ENCODE assay signal across 8 cellular contexts in genomic region chr3:53252947-53253322, GRCh38. TPM values are rescaled to one million over a fixed set of nuclear protein-coding genes. Genes with fewer than 3 reads are reported as not detected.
DNase-seq lines count a peak whose midpoint lies in the region; ATAC-seq and TF ChIP-seq lines count a peak whose summit lies in the region.
"Not testable (repeated sequence)": the region's sequence is repeated elsewhere in the genome, so short reads cannot be mapped to it uniquely, and the experiment has no call there.

No MANE protein-coding gene starts in this region.

- H3K9me3 ChIP-seq in CD8-positive, alpha-beta memory T cell (ENCODE audit: low read length); endodermal cell (ENCODE audit: control insufficient read depth, low read length); iPS-15b (ENCODE audit: control insufficient read depth, insufficient read depth, low read length); transverse colon: not testable (repeated sequence)

- not testable (repeated sequence) for TF ChIP-seq CTCF in WI38 (IDR thresholded peaks at IDR 0.05; ENCODE audit: low read depth, low read length); endodermal cell (conservative IDR thresholded peaks at IDR 0.05); nephron progenitor cell (IDR thresholded peaks at IDR 0.05); transverse colon (IDR thresholded peaks at IDR 0.05)

- peak overlapping the region in 1 of 8 donors; percentile 3 for H3K27ac Mint-ChIP-seq in CD8-positive, alpha-beta memory T cell
- H3K27ac Mint-ChIP-seq in IgD-negative memory B cell: peak overlapping the region in 2 of 3 donors; percentile 51 to 89
- H3K27ac Mint-ChIP-seq in activated naive CD8-positive, alpha-beta T cell treated with anti-CD3 and anti-CD28 coated beads, Interleukin-2, amount 10 ng/mL, durations not matched to agents 7 days and 5 days: peak overlapping the region; percentile 26
- H3K27ac Mint-ChIP-seq in endodermal cell: peak overlapping the region; percentile 90
- not testable (repeated sequence) for H3K27ac Mint-ChIP-seq in nephron progenitor cell

- H3K27me3 ChIP-seq in CD8-positive, alpha-beta memory T cell (ENCODE audit: insufficient read depth, low read length, poor library complexity, severe bottlenecking); endodermal cell (ENCODE audit: control insufficient read depth, insufficient read depth, low read length, poor library complexity, severe bottlenecking); iPS-15b (ENCODE audit: control insufficient read depth, insufficient read depth, low read length); transverse colon: not testable (repeated sequence)

- intact Hi-C loops in transverse colon (cut with DNase I; ENCODE audit: low total_unique reads): loop anchor here (10.0 kb wide), 1 partner anchor 632 kb away; the partner anchor contains the start of gene ACTR8

- H3K9ac ChIP-seq in endodermal cell (ENCODE audit: extremely low read depth, low read length, poor library complexity, severe bottlenecking); iPS-15b (ENCODE audit: low read depth, low read length): not testable (repeated sequence)

- H3K4me3 ChIP-seq in CD8-positive, alpha-beta memory T cell (ENCODE audit: low read length): not testable (repeated sequence)
- H3K4me3 ChIP-seq in WI38 (ENCODE audit: low read depth, low read length) (peak overlapping the region; percentile 85), endodermal cell (ENCODE audit: low read length) (peak overlapping the region; percentile 96), iPS-15b (ENCODE audit: low read depth, low read length) (peak overlapping the region; percentile 98), transverse colon (peak overlapping the region in 1 of 4 donors; percentile 81)

- H3K4me1 ChIP-seq in CD8-positive, alpha-beta memory T cell (ENCODE audit: insufficient read depth, low read length): peaks cover 42% of the 10 kb centered on the region
- H3K4me1 ChIP-seq in endodermal cell (ENCODE audit: control insufficient read depth, insufficient read depth, low read length): not testable (repeated sequence)
- H3K4me1 ChIP-seq in iPS-15b (ENCODE audit: control insufficient read depth, insufficient read depth, low read length) (peaks cover 35% of the 10 kb centered on the region), transverse colon (peaks cover 17 to 72% (median 55%) of the 10 kb centered on the region in 4 donors)

- 92 to 96% methylated on average over 5 to 8 of the region's 8 CpGs for WGBS in endodermal cell (ENCODE audit: insufficient coverage in 1 of 2, insufficient read length in 1 of 2), 2 experiments
- WGBS in transverse colon (ENCODE audit: low coverage in 1 of 2), 2 donors: 63 to 81% methylated on average over 4 to 8 of the region's 8 CpGs

- not testable (repeated sequence) for DNase-seq in CD8-positive, alpha-beta memory T cell; activated naive CD8-positive, alpha-beta T cell treated with anti-CD3 and anti-CD28 coated beads, Interleukin-2, amount 10 ng/mL, durations not matched to agents 7 days and 5 days; endodermal cell; nephron progenitor cell; transverse colon

- H3K27me3 Mint-ChIP-seq in CD8-positive, alpha-beta memory T cell; IgD-negative memory B cell; activated naive CD8-positive, alpha-beta T cell treated with anti-CD3 and anti-CD28 coated beads, Interleukin-2, amount 10 ng/mL, durations not matched to agents 7 days and 5 days; endodermal cell (ENCODE audit: insufficient read depth); nephron progenitor cell (ENCODE audit: low read depth, poor library complexity): not testable (repeated sequence)

- in situ Hi-C loops in transverse colon (cut with MboI; ENCODE audit: low pct_ligation_motif_present in 1 of 4, low pct_unique_long_range_greater_than_20kb in 1 of 4, low sequenced_read_pairs in 3 of 4): not testable (repeated sequence)

- CTCF ChIA-PET in CD8-positive, alpha-beta memory T cell (lab: Charles Lee): interaction anchor here (1.1 kb wide), 1 partner anchor 57 kb away, joined by 3 read pairs; no protein-coding TSS in a partner anchor

- not testable (repeated sequence) for H3K36me3 Mint-ChIP-seq in CD8-positive, alpha-beta memory T cell; IgD-negative memory B cell; nephron progenitor cell (ENCODE audit: low read depth)
- peaks cover 10% of the 10 kb centered on the region for H3K36me3 Mint-ChIP-seq in activated naive CD8-positive, alpha-beta T cell treated with anti-CD3 and anti-CD28 coated beads, Interleukin-2, amount 10 ng/mL, durations not matched to agents 7 days and 5 days
- peaks cover 24% of the 10 kb centered on the region for H3K36me3 Mint-ChIP-seq in endodermal cell (ENCODE audit: low read depth)

- not testable (repeated sequence) for H3K27ac ChIP-seq in CD8-positive, alpha-beta memory T cell (ENCODE audit: low read depth, low read length); endodermal cell (ENCODE audit: low read depth, low read length)
- H3K27ac ChIP-seq in transverse colon: peak overlapping the region; percentile 30 to 41 (median 38)

- POLR2A ChIA-PET in CD8-positive, alpha-beta memory T cell (lab: Charles Lee): not testable (repeated sequence)
- POLR2A ChIA-PET in activated naive CD8-positive, alpha-beta T cell treated with anti-CD3 and anti-CD28 coated beads, Interleukin-2, amount 10 ng/mL, durations not matched to agents 7 days and 5 days (lab: Charles Lee): interaction anchor here (1.9 kb wide), 1 partner anchor 19 kb away, joined by 6 read pairs; no protein-coding TSS in a partner anchor

- H3K36me3 ChIP-seq in CD8-positive, alpha-beta memory T cell (ENCODE audit: insufficient read depth, low read length); endodermal cell (ENCODE audit: control insufficient read depth, insufficient read depth, low read length); transverse colon: not testable (repeated sequence)
- peaks cover 22% of the 10 kb centered on the region for H3K36me3 ChIP-seq in iPS-15b (ENCODE audit: control insufficient read depth, insufficient read depth, low read length)

- H3K4me3 Mint-ChIP-seq in CD8-positive, alpha-beta memory T cell: peak overlapping the region in 4 of 7 donors; percentile 8 to 90 (median 62)
- H3K4me3 Mint-ChIP-seq in IgD-negative memory B cell: peak overlapping the region in 3 of 4 donors; percentile 77 to 93 (median 92)
- H3K4me3 Mint-ChIP-seq in activated naive CD8-positive, alpha-beta T cell treated with anti-CD3 and anti-CD28 coated beads, Interleukin-2, amount 10 ng/mL, durations not matched to agents 7 days and 5 days: peak overlapping the region; percentile 95
- H3K4me3 Mint-ChIP-seq in endodermal cell: peak overlapping the region; percentile 93
- peak overlapping the region; percentile 65 for H3K4me3 Mint-ChIP-seq in nephron progenitor cell

- peaks cover 43 to 67% (median 54%) of the 10 kb centered on the region in 3 donors for H3K4me1 Mint-ChIP-seq in CD8-positive, alpha-beta memory T cell
- peaks cover 41 to 53% (median 49%) of the 10 kb centered on the region in 3 donors for H3K4me1 Mint-ChIP-seq in IgD-negative memory B cell
- H3K4me1 Mint-ChIP-seq in activated naive CD8-positive, alpha-beta T cell treated with anti-CD3 and anti-CD28 coated beads, Interleukin-2, amount 10 ng/mL, durations not matched to agents 7 days and 5 days: peaks cover 48% of the 10 kb centered on the region
- peaks cover 39% of the 10 kb centered on the region for H3K4me1 Mint-ChIP-seq in endodermal cell
- peaks cover 49% of the 10 kb centered on the region for H3K4me1 Mint-ChIP-seq in nephron progenitor cell

- not testable (repeated sequence) for TF ChIP-seq EP300 in transverse colon (IDR thresholded peaks at IDR 0.05; ENCODE audit: low read depth)

- not testable (repeated sequence) for H3K9me3 Mint-ChIP-seq in CD8-positive, alpha-beta memory T cell; IgD-negative memory B cell; activated naive CD8-positive, alpha-beta T cell treated with anti-CD3 and anti-CD28 coated beads, Interleukin-2, amount 10 ng/mL, durations not matched to agents 7 days and 5 days; endodermal cell; nephron progenitor cell

- not testable (repeated sequence) for ATAC-seq in activated naive CD8-positive, alpha-beta T cell treated with anti-CD3 and anti-CD28 coated beads, Interleukin-2, amount 10 ng/mL, durations not matched to agents 7 days and 5 days (ENCODE audit: low read depth)

- TF ChIP-seq POLR2A in transverse colon (IDR thresholded peaks at IDR 0.05): not testable (repeated sequence)

RNA-seq across cellular contexts. Expression of gene TKT, which starts 2.9 kb away (rescaled TPM):
- 100 to 1,000 TPM; 173 to 182 TPM for total RNA-seq in CD8-positive, alpha-beta memory T cell
- 59.3 TPM for polyA plus RNA-seq in CD8-positive, alpha-beta memory T cell
- polyA plus RNA-seq in IgD-negative memory B cell: 102 TPM
- 100 to 1,000 TPM; 204 to 210 TPM for total RNA-seq in activated naive CD8-positive, alpha-beta T cell treated with anti-CD3 and anti-CD28 coated beads, Interleukin-2, amount 10 ng/mL, durations not matched to agents 7 days and 5 days
- total RNA-seq in endodermal cell: 100 to 1,000 TPM; 373 to 472 TPM
- polyA plus RNA-seq in endodermal cell (2013, experiment 1 of 2): 576 TPM
- 503 TPM for polyA plus RNA-seq in endodermal cell (2013, experiment 2 of 2)
- 100 to 1,000 TPM in 3 of 4 donors, 10 to 100 TPM in 1; 97.3 to 338 (median 167) TPM for total RNA-seq in transverse colon
